23 cellular contexts compared by ENCODE assay signal in the genomic region with DNA sequence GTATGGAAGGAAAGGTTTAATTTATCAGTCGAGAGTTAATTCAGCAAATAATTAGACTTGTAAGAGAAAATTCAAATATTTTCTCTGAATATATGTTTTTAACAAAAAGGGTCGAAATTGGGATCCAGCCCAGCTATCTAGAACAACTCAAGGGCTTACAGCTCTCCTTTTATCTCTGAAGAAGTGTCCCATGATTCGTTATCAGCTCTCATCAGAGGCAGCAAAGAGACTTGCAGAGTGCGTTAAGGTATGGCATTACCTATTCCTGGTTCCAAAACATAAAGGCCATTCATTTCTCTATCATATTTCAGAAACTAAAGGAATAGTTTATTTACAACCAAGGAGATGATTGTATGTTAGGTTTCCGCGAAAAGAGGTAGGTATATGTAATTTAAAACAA. TPM values are rescaled to one million over a fixed set of nuclear protein-coding genes. Genes with fewer than 3 reads are reported as not detected.
DNase-seq lines count a peak whose midpoint lies in the region; ATAC-seq, FAIRE-seq and TF ChIP-seq lines count a peak whose summit lies in the region.
"Had no signal": no experiment of that assay in that cellular context is flagged by ENCODE, and none has a peak within 500 bp of the region (broad histone marks: within the 10 kb centered on the region; RNA-seq: fewer than 3 reads in every experiment).

No MANE protein-coding gene starts in this region.

- DNase-seq in Caco-2 (no peak), OCI-LY7 (ENCODE audit: low spot score) (no peak), K562 (ENCODE audit: extremely low read depth in 1 of 4, low spot score in 3 of 4) (peak in 2 of 4 experiments; percentile 17 to 51)
- DNase-seq: 8988T; ACHN; AML-193; BE2C; Calu3; CD4-positive, alpha-beta T cell; CD8-positive, alpha-beta memory T cell; DMS53; DMS79 treated with DMSO at 0.1 percent for 48 hours; GF-D8; H9 had no signal

- H3K27ac ChIP-seq in OCI-LY7 (ENCODE audit: low read depth, low read length, poor library complexity, severe bottlenecking) (no peak overlapping the region), K562 (ENCODE audit: extremely low read depth, low read depth, low read length) (no peak overlapping the region)
- H3K27ac ChIP-seq: A549; BLaER1 treated with 17β-estradiol and CSF1 and Interleukin-3, amounts not matched to agents 10 nM and 100 nM had no signal

- no peak for TF ChIP-seq RAD21 in K562 (CRISPR knock-in tag; conservative IDR thresholded peaks at IDR 0.05 in 1 of 2, IDR thresholded peaks at IDR 0.05 in 1 of 2)

- no peaks in the 10 kb centered on the region for H3K4me1 Mint-ChIP-seq in Caco-2 (ENCODE audit: low read depth, unreplicated experiment)
- no peaks in the 10 kb centered on the region for H3K4me1 Mint-ChIP-seq in activated T-helper 17 cell treated with anti-CD3 and anti-CD28 coated beads, Interleukin-2, amount 50 U/mL, for 72 hours
- H3K4me1 Mint-ChIP-seq: GM23338, H9 had no signal

- in situ Hi-C loops in K562 (cut with MboI) = loop anchor here (5.0 kb wide), 1 partner anchor 90 kb away; no protein-coding TSS in a partner anchor

- peaks cover 14% of the 10 kb centered on the region for H3K36me3 Mint-ChIP-seq in Caco-2 (ENCODE audit: insufficient read depth, unreplicated experiment)
- peaks cover 88% of the 10 kb centered on the region for H3K36me3 Mint-ChIP-seq in activated T-helper 17 cell treated with anti-CD3 and anti-CD28 coated beads, Interleukin-2, amount 50 U/mL, for 72 hours (ENCODE audit: low read depth)

- H3K27me3 ChIP-seq in Caco-2 (replicated peaks; ENCODE audit: control insufficient read depth, insufficient read depth, low read length) (no peaks in the 10 kb centered on the region), K562 (ENCODE audit: control insufficient read depth in 2 of 2, insufficient read depth in 2 of 2, low read length in 2 of 2) (no peaks in the 10 kb centered on the region)
- H3K27me3 ChIP-seq: BE2C; BLaER1 treated with 17β-estradiol and CSF1 and Interleukin-3, amounts not matched to agents 10 nM and 100 nM had no signal

- no peaks in the 10 kb centered on the region for H3K36me3 ChIP-seq in Caco-2 (ENCODE audit: control insufficient read depth, insufficient read depth, low read length)
- peaks cover 86% of the 10 kb centered on the region for H3K36me3 ChIP-seq in OCI-LY7 (ENCODE audit: insufficient read depth, low read length)
- peaks cover 61% of the 10 kb centered on the region for H3K36me3 ChIP-seq in K562 (ENCODE audit: control insufficient read depth, insufficient read depth, low read length)

- WGBS in K562 (ENCODE audit: insufficient coverage, low coverage, missing lambda C conversion rate) = 38% methylated on average over 6 of the region's 6 CpGs

- POLR2A ChIA-PET in Caco-2 (lab: Charles Lee) (no interaction called here), OCI-LY7 (lab: Charles Lee) (interaction anchor here (0.8 to 1.8 kb wide), 3 partner anchors 13 to 84 kb away, joined by 3 to 7 read pairs (median 4); no protein-coding TSS in a partner anchor), K562 (lab: Yijun Ruan, JAX) (interaction anchor here (0.8 to 0.9 kb wide), 2 partner anchors 88 to 191 kb away, joined by 4 to 5 read pairs; a partner anchor contains a TSS)

- no peaks in the 10 kb centered on the region for H3K9me3 Mint-ChIP-seq in Caco-2 (ENCODE audit: unreplicated experiment)
- H3K9me3 Mint-ChIP-seq in activated T-helper 17 cell treated with anti-CD3 and anti-CD28 coated beads, Interleukin-2, amount 50 U/mL, for 72 hours = no peaks in the 10 kb centered on the region
- H3K9me3 Mint-ChIP-seq: CD4-positive, alpha-beta T cell; CD8-positive, alpha-beta memory T cell; GM23338; H9 had no signal

- ATAC-seq in K562 (peak; percentile 58; the same call in 2 of the 3 replicates), HG02759 (IDR thresholded peaks at IDR 0.05; ENCODE audit: unreplicated experiment) (no peak), SK-N-SH treated with all-trans-retinoic acid at 6 μM for 48 hours (no peak)
- ATAC-seq in activated T-helper 17 cell treated with anti-CD3 and anti-CD28 coated beads, Interleukin-2, amount 50 U/mL, for 72 hours (replicated peaks) = no peak
- ATAC-seq: A549, GM23338, HCT116 had no signal

- no peak overlapping the region for H3K4me3 Mint-ChIP-seq in Caco-2 (ENCODE audit: unreplicated experiment)
- no peak overlapping the region for H3K4me3 Mint-ChIP-seq in activated T-helper 17 cell treated with anti-CD3 and anti-CD28 coated beads, Interleukin-2, amount 50 U/mL, for 72 hours
- H3K4me3 Mint-ChIP-seq: CD14-positive monocyte; CD4-positive, alpha-beta T cell; CD8-positive, alpha-beta memory T cell; GM23338; H9 had no signal

- no peak overlapping the region for H3K27ac Mint-ChIP-seq in Caco-2 (ENCODE audit: unreplicated experiment)
- no peak overlapping the region for H3K27ac Mint-ChIP-seq in activated T-helper 17 cell treated with anti-CD3 and anti-CD28 coated beads, Interleukin-2, amount 50 U/mL, for 72 hours
- H3K27ac Mint-ChIP-seq: CD14-positive monocyte; CD4-positive, alpha-beta T cell; GM23338; H9 had no signal

- TF ChIP-seq CTCF in Caco-2 (IDR thresholded peaks at IDR 0.05; ENCODE audit: insufficient read depth in 1 of 2, low read depth in 1 of 2, low read length in 1 of 2, severe bottlenecking in 1 of 2, unreplicated experiment in 1 of 2) = no peak
- TF ChIP-seq CTCF in OCI-LY7 (conservative IDR thresholded peaks at IDR 0.05; ENCODE audit: low read length) = no peak
- TF ChIP-seq CTCF in K562 (IDR thresholded peaks at IDR 0.05 in 2 of 3, conservative IDR thresholded peaks at IDR 0.05 in 1 of 3; ENCODE audit: insufficient read depth in 2 of 3, low read depth in 1 of 3, low read length in 3 of 3) = no peak

- no peak overlapping the region for H3K9ac ChIP-seq in K562 (ENCODE audit: insufficient read depth in 1 of 2, low read depth in 2 of 2, low read length in 2 of 2)
- H3K9ac ChIP-seq: BLaER1 treated with 17β-estradiol and CSF1 and Interleukin-3, amounts not matched to agents 10 nM and 100 nM had no signal

- H3K9me1 ChIP-seq in K562 (ENCODE audit: control insufficient read depth, insufficient read depth, low read length) = no peaks in the 10 kb centered on the region

- H3K4me3 ChIP-seq in Caco-2 (ENCODE audit: low read depth, low read length) (no peak overlapping the region), OCI-LY7 (ENCODE audit: low read depth, low read length, poor library complexity, severe bottlenecking) (no peak overlapping the region), K562 (no peak overlapping the region)
- H3K4me3 ChIP-seq: A549; BLaER1 treated with 17β-estradiol and CSF1 and Interleukin-3, amounts not matched to agents 10 nM and 100 nM; GM23338 had no signal

- H2AFZ ChIP-seq in OCI-LY7 (ENCODE audit: low read length) (no peak overlapping the region), K562 (ENCODE audit: low read depth, low read length) (no peak overlapping the region)
- H2AFZ ChIP-seq: GM23338 had no signal

- BruUV-seq in Caco-2 (replicated peaks; lab: Mats Ljungman, UMichigan) (TSS peak; percentile 16), OCI-LY7 (replicated peaks; lab: Mats Ljungman, UMichigan) (TSS peak; percentile 44), K562 (replicated peaks; lab: Mats Ljungman, UMichigan) (no TSS peak)

- no peak for TF ChIP-seq POLR2A in K562 (conservative IDR thresholded peaks at IDR 0.05)

- intact Hi-C loops in Caco-2 (cut with micrococcal nuclease; ENCODE audit: unreplicated experiment) (no loop called here), OCI-LY7 (cut with micrococcal nuclease; ENCODE audit: unreplicated experiment) (no loop called here), K562 (cut with micrococcal nuclease) (no loop called here)

- peak; percentile 52 for FAIRE-seq in K562 (lab: Jason Lieb, UNC)
- FAIRE-seq: A549, GM19239 had no signal

- H3K4me1 ChIP-seq in Caco-2 (no peaks in the 10 kb centered on the region), OCI-LY7 (ENCODE audit: insufficient read depth, low read length, poor library complexity, severe bottlenecking) (peaks cover 29% of the 10 kb centered on the region), K562 (replicated peaks in 1 of 2; ENCODE audit: control insufficient read depth in 2 of 2, insufficient read depth in 2 of 2, low read length in 2 of 2) (peaks cover 0 to 8% of the 10 kb centered on the region in 2 experiments; a peak in 2 of 5 replicates)
- H3K4me1 ChIP-seq: A549, BE2C had no signal

- H3K27me3 Mint-ChIP-seq in Caco-2 (ENCODE audit: insufficient read depth, unreplicated experiment) = no peaks in the 10 kb centered on the region
- H3K27me3 Mint-ChIP-seq in activated T-helper 17 cell treated with anti-CD3 and anti-CD28 coated beads, Interleukin-2, amount 50 U/mL, for 72 hours = no peaks in the 10 kb centered on the region
- H3K27me3 Mint-ChIP-seq: CD4-positive, alpha-beta T cell; CD8-positive, alpha-beta memory T cell had no signal

- H3K9me3 ChIP-seq in Caco-2 (no peaks in the 10 kb centered on the region), OCI-LY7 (ENCODE audit: low read length) (no peaks in the 10 kb centered on the region), K562 (replicated peaks; ENCODE audit: control insufficient read depth, insufficient read depth, low read depth, low read length) (no peaks in the 10 kb centered on the region)
- H3K9me3 ChIP-seq: A549; BE2C; BLaER1 treated with 17β-estradiol and CSF1 and Interleukin-3, amounts not matched to agents 10 nM and 100 nM had no signal

- H4K20me1 ChIP-seq in OCI-LY7 (ENCODE audit: insufficient read depth, low read length) (no peaks in the 10 kb centered on the region), K562 (replicated peaks; ENCODE audit: control insufficient read depth, insufficient read depth, low read length) (no peaks in the 10 kb centered on the region)
- H4K20me1 ChIP-seq: BLaER1 treated with 17β-estradiol and CSF1 and Interleukin-3, amounts not matched to agents 10 nM and 100 nM had no signal

- CTCF ChIA-PET in Caco-2 (lab: Charles Lee) = no interaction called here
- CTCF ChIA-PET in OCI-LY7 (lab: Charles Lee; ENCODE audit: unreplicated experiment) = no interaction called here
- CTCF ChIA-PET in K562 (lab: Yijun Ruan, JAX; ENCODE audit: low intra/inter-chr PET ratio) = interaction anchor here (1.8 kb wide), 1 partner anchor 92 kb away, joined by 8 read pairs; no protein-coding TSS in a partner anchor

- H3K79me2 ChIP-seq in OCI-LY7 (ENCODE audit: insufficient read depth, low read depth, low read length) (no peaks in the 10 kb centered on the region), K562 (ENCODE audit: control insufficient read depth, insufficient read depth, low read length) (no peaks in the 10 kb centered on the region)

- no peak overlapping the region for H3K4me2 ChIP-seq in OCI-LY7 (ENCODE audit: low read length)
- no peak overlapping the region; the same call in 1 of the 2 replicates for H3K4me2 ChIP-seq in K562 (ENCODE audit: insufficient read depth, low read length)
- H3K4me2 ChIP-seq: A549, GM23338 had no signal

- H3K9me2 ChIP-seq in OCI-LY7 (ENCODE audit: insufficient read depth, low read length) = no peaks in the 10 kb centered on the region

- TF ChIP-seq EP300 in K562 (IDR thresholded peaks at IDR 0.05; ENCODE audit: low read length) = 0 out of 2 replicates have a peak, but pooled peaks have one; percentile 24

RNA-seq across cellular contexts. Expression of a gene that starts 9.4 kb away (rescaled TPM):
- total RNA-seq in Caco-2 (2022) (19.8 and 25.0 TPM in 2 replicates), OCI-LY7 (2022) (54.4 and 58.2 TPM in 2 replicates), K562 (2014; rRNA removed) (17.9 and 21.3 TPM in 2 replicates), K562 (2014; rRNA removed; fragmentation: Illumina TruSeq; extraction: Trizol) (42.6 and 44.6 TPM in 2 replicates), K562 (2015; rRNA removed; fragmentation: Illumina TruSeq; extraction: Trizol) (34.1 and 34.4 TPM in 2 replicates), K562 (2021) (27.0 and 27.4 TPM in 2 replicates)
- 38.9 and 40.2 TPM in 2 replicates for total RNA-seq in OCI-LY7 (2014; rRNA removed; shearing (Covaris generic))
- 62.1 and 168 TPM in 2 replicates for total RNA-seq in K562 (2011; cell fraction: chromatin; rRNA removed; ENCODE audit: low replicate concordance)
- 28.7 and 34.9 TPM in 2 replicates for total RNA-seq in K562 (2011; cell fraction: nucleolus; rRNA removed)
- 61.0 and 81.9 TPM in 2 replicates for total RNA-seq in K562 (2011; cell fraction: nucleoplasm; rRNA removed)
- polyA plus RNA-seq in K562 (2011; rRNA removed) (37.1 and 48.2 TPM in 2 replicates), K562 (2014; fragmentation: Illumina TruSeq; extraction: Trizol) (30.8 and 38.3 TPM in 2 replicates), K562 (2014; fragmentation: Nextera tagmentation; extraction: Ambion mirVana) (10 to 100 TPM; 21.3 to 43.6 TPM), K562 (2014; rRNA removed) (24.1 and 31.5 TPM in 2 replicates)
- polyA plus RNA-seq in K562 (2011; cell fraction: cytosol; rRNA removed) = 13.3 and 19.3 TPM in 2 replicates
- 47.8 and 80.7 TPM in 2 replicates for polyA plus RNA-seq in K562 (2011; cell fraction: nucleus; rRNA removed)
- 27.7 and 37.9 TPM in 2 replicates for polyA plus RNA-seq in K562 (2012)
- 52.9 and 57.7 TPM in 2 replicates for polyA minus RNA-seq in K562 (2011; rRNA and poly(A)+ RNA removed)
- polyA minus RNA-seq in K562 (2011; cell fraction: cytosol; rRNA and poly(A)+ RNA removed) = 14.2 and 14.5 TPM in 2 replicates
- polyA minus RNA-seq in K562 (2011; cell fraction: nucleus; rRNA and poly(A)+ RNA removed) = 30.6 and 73.8 TPM in 2 replicates
- total RNA-seq in activated T-helper 17 cell treated with anti-CD3 and anti-CD28 coated beads, Interleukin-2, amount 50 U/mL, for 72 hours = 10 to 100 TPM; 24.7 to 26.9 TPM
